ENCODE assay signal across 25 cellular contexts in the genomic region with DNA sequence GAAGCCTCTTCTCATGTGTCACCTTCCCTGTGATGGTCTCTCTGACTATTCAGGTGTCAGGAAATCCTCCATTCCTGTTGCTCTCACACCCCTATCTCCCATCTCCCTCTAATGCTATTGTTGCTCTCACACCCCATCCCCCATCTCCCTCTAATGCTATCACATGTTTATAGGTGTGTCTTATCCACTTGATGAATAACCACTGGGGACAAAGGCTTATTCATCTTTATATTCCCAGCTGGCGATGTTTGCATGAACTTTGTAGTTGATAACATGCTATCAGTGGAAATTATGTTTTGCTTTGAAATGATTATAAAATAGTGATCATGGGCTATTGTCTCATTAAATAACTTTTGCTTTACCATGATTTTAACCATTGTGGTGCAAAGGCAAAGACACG.
DNase-seq lines count a peak whose midpoint lies in the region; ATAC-seq and TF ChIP-seq lines count a peak whose summit lies in the region.
"Had no signal": no experiment of that assay in that cellular context is flagged by ENCODE, and none has a peak within 500 bp of the region (broad histone marks: within the 10 kb centered on the region; RNA-seq: fewer than 3 reads in every experiment).

No MANE protein-coding gene starts in this region.

- peak overlapping the region; percentile 5 for H3K4me3 Mint-ChIP-seq in Calu3 (ENCODE audit: low read depth, unreplicated experiment)
- H3K4me3 Mint-ChIP-seq: CD4-positive, CD25-positive, alpha-beta regulatory T cell; HFFc6 had no signal

- CTCF ChIA-PET in Calu3 (lab: Charles Lee), result no interaction called here

- peak overlapping the region; percentile 4 for H3K27ac Mint-ChIP-seq in Calu3 (ENCODE audit: unreplicated experiment)
- H3K27ac Mint-ChIP-seq: CD4-positive, CD25-positive, alpha-beta regulatory T cell; HFFc6 had no signal

- 70 to 82% methylated on average over 2 of the region's 2 CpGs for WGBS in heart right ventricle, 2 donors

- H3K36me3 ChIP-seq in mucosa of descending colon (ENCODE audit: low read depth) (no peaks in the 10 kb centered on the region), heart right ventricle (no peaks in the 10 kb centered on the region)
- H3K36me3 ChIP-seq: BLaER1, HAP-1 had no signal

- DNase-seq in Calu3 (peak; percentile 13), NCI-H526 treated with DMSO at 0.1 percent for 48 hours (lab: John Stamatoyannopoulos, UW) (peak; percentile 3), SW480 (ENCODE audit: low spot score) (peak; percentile 67), mucosa of descending colon (peak in 1 of 3 donors; percentile 35), heart right ventricle (no peak), glomerular visceral epithelial cell (ENCODE audit: extremely low spot score) (no peak)
- no peak for DNase-seq in stimulated activated CD8-positive, alpha-beta memory T cell treated with anti-CD3 and anti-CD28 coated beads, Interleukin-4, amount 100 ng/mL, for 48 hours
- DNase-seq: CD4-positive, CD25-positive, alpha-beta regulatory T cell; DMS79; EL; GDM1; GOT3; HFFc6; IMR-90; KG1; MM.1S; NCI-H1048; NCI-H1436; NCI-H1930; NCI-H446; NCI-H524 treated with DMSO at 0.1 percent for 48 hours; SK-N-SH had no signal

- H3K4me1 ChIP-seq in mucosa of descending colon (ENCODE audit: low read depth) (no peaks in the 10 kb centered on the region), heart right ventricle (no peaks in the 10 kb centered on the region)
- H3K4me1 ChIP-seq: BLaER1, HAP-1 had no signal

- H3K4me3 ChIP-seq in mucosa of descending colon (no peak overlapping the region), heart right ventricle (no peak overlapping the region)
- H3K4me3 ChIP-seq: BLaER1, GM12878, HAP-1 had no signal

- H3K9me3 ChIP-seq in mucosa of descending colon (no peaks in the 10 kb centered on the region), heart right ventricle (peaks cover 0 to 8% (median 0%) of the 10 kb centered on the region in 11 donors)
- H3K9me3 ChIP-seq: BLaER1, HAP-1, SK-N-SH had no signal

- no peaks in the 10 kb centered on the region for H3K27me3 ChIP-seq in heart right ventricle
- H3K27me3 ChIP-seq: BLaER1 had no signal

- H3K27ac ChIP-seq in heart right ventricle, result no peak overlapping the region
- H3K27ac ChIP-seq: BLaER1 had no signal

- intact Hi-C loops in Calu3 (cut with micrococcal nuclease; ENCODE audit: unreplicated experiment) (no loop called here), mucosa of descending colon (cut with DNase I, micrococcal nuclease) (no loop called here), heart right ventricle (cut with DNase I) (no loop called here)

- H3K9me3 Mint-ChIP-seq in Calu3 (ENCODE audit: low read depth, unreplicated experiment), result no peaks in the 10 kb centered on the region
- H3K9me3 Mint-ChIP-seq: HFFc6 had no signal

- no TSS peak for BruUV-seq in Calu3 (replicated peaks; lab: Mats Ljungman, UMichigan)

- no peaks in the 10 kb centered on the region for H3K27me3 Mint-ChIP-seq in Calu3 (ENCODE audit: unreplicated experiment)

- peaks cover 19% of the 10 kb centered on the region for H3K4me1 Mint-ChIP-seq in Calu3 (ENCODE audit: low read depth, unreplicated experiment)

- TF ChIP-seq CTCF in Calu3 (IDR thresholded peaks at IDR 0.05; ENCODE audit: unreplicated experiment), result no peak
- no peak for TF ChIP-seq CTCF in mucosa of descending colon (IDR thresholded peaks at IDR 0.05)
- TF ChIP-seq CTCF in heart right ventricle (IDR thresholded peaks at IDR 0.05), result no peak

- ATAC-seq in mucosa of descending colon (peak; percentile 78), heart right ventricle (no peak)
- ATAC-seq: GM12878 had no signal

- H3K36me3 Mint-ChIP-seq in Calu3 (ENCODE audit: insufficient read depth, unreplicated experiment), result no peaks in the 10 kb centered on the region
- H3K36me3 Mint-ChIP-seq: CD4-positive, CD25-positive, alpha-beta regulatory T cell had no signal

Comparison
In these comparisons a context has a peak if more than half of its experiments do, and no peak if none do; other contexts are left out.
1. DNase-seq: peak in Calu3 (single experiment), NCI-H526 treated with DMSO at 0.1 percent for 48 hours (single experiment) and SW480 (single experiment); none in heart right ventricle (0 of 2), glomerular visceral epithelial cell (single experiment) and stimulated activated CD8-positive, alpha-beta memory T cell treated with anti-CD3 and anti-CD28 coated beads, Interleukin-4, amount 100 ng/mL, for 48 hours (single experiment).